ENCODE assay signal across 1 cellular context in the genomic region with DNA sequence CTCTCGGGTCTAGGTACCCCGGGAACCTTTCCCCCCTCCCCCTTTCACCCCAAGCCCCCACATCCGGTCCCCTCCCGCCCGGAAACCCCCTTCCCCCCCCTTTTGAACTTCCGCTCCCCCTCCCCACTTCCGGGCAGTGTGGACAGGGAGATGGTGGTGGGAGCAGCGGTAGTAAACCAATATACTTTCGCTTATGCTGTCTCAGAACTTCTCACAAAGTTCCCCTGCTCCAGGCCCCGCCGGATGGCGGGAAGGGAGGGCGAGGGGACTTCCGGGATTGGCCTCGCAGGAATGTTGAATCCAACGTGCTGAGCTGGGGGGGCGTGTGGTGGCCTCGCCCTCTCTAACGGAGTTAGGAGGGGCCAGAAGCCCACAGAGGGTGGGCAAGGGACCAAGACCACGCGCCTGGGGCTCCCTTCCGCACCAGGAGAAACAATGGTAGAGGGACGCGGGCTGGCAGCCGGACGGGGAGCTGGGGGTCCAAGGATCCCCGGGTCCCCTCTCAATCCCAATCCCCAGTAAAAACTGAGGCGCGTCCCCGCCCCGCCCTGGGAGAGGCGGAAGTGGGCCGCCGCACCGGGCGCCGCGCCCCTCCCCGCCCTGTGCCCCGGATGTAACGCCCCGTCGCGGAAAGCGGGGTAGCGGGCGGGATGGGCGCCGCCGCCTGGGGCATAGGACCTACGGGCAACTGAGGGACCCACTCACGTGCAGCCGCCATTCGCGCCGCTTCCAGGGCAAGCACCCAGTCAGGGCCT.
TF ChIP-seq lines count a peak whose summit lies in the region.

No MANE protein-coding gene starts in this region.

TF ChIP-seq in WTC11, 78 proteins besides CTCF, POLR2A, EP300 and RAD21 (continued from another document and continues in another):
- no peak for TF ChIP-seq PRDM15 (CRISPR knock-in tag; IDR thresholded peaks at IDR 0.05)
- TF ChIP-seq E2F4 (CRISPR knock-in tag; IDR thresholded peaks at IDR 0.05; ENCODE audit: borderline replicate concordance, low read depth): no peak
- no peak for TF ChIP-seq ELF4 (CRISPR knock-in tag; IDR thresholded peaks at IDR 0.05; ENCODE audit: low read depth)
- TF ChIP-seq, protein P1, sequence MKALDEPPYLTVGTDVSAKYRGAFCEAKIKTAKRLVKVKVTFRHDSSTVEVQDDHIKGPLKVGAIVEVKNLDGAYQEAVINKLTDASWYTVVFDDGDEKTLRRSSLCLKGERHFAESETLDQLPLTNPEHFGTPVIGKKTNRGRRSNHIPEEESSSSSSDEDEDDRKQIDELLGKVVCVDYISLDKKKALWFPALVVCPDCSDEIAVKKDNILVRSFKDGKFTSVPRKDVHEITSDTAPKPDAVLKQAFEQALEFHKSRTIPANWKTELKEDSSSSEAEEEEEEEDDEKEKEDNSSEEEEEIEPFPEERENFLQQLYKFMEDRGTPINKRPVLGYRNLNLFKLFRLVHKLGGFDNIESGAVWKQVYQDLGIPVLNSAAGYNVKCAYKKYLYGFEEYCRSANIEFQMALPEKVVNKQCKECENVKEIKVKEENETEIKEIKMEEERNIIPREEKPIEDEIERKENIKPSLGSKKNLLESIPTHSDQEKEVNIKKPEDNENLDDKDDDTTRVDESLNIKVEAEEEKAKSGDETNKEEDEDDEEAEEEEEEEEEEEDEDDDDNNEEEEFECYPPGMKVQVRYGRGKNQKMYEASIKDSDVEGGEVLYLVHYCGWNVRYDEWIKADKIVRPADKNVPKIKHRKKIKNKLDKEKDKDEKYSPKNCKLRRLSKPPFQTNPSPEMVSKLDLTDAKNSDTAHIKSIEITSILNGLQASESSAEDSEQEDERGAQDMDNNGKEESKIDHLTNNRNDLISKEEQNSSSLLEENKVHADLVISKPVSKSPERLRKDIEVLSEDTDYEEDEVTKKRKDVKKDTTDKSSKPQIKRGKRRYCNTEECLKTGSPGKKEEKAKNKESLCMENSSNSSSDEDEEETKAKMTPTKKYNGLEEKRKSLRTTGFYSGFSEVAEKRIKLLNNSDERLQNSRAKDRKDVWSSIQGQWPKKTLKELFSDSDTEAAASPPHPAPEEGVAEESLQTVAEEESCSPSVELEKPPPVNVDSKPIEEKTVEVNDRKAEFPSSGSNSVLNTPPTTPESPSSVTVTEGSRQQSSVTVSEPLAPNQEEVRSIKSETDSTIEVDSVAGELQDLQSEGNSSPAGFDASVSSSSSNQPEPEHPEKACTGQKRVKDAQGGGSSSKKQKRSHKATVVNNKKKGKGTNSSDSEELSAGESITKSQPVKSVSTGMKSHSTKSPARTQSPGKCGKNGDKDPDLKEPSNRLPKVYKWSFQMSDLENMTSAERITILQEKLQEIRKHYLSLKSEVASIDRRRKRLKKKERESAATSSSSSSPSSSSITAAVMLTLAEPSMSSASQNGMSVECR (CRISPR knock-in tag; IDR thresholded peaks at IDR 0.05; ENCODE audit: borderline replicate concordance): no peak; the same call in 1 of the 2 replicates
- no peak for TF ChIP-seq NR1H2 (CRISPR knock-in tag; IDR thresholded peaks at IDR 0.05)
- TF ChIP-seq ZNF219 (CRISPR knock-in tag; IDR thresholded peaks at IDR 0.05; ENCODE audit: borderline replicate concordance): no peak
- TF ChIP-seq MYBL2 (CRISPR knock-in tag; IDR thresholded peaks at IDR 0.05): peak; percentile 83
- TF ChIP-seq, protein P2, sequence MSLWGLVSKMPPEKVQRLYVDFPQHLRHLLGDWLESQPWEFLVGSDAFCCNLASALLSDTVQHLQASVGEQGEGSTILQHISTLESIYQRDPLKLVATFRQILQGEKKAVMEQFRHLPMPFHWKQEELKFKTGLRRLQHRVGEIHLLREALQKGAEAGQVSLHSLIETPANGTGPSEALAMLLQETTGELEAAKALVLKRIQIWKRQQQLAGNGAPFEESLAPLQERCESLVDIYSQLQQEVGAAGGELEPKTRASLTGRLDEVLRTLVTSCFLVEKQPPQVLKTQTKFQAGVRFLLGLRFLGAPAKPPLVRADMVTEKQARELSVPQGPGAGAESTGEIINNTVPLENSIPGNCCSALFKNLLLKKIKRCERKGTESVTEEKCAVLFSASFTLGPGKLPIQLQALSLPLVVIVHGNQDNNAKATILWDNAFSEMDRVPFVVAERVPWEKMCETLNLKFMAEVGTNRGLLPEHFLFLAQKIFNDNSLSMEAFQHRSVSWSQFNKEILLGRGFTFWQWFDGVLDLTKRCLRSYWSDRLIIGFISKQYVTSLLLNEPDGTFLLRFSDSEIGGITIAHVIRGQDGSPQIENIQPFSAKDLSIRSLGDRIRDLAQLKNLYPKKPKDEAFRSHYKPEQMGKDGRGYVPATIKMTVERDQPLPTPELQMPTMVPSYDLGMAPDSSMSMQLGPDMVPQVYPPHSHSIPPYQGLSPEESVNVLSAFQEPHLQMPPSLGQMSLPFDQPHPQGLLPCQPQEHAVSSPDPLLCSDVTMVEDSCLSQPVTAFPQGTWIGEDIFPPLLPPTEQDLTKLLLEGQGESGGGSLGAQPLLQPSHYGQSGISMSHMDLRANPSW (CRISPR knock-in tag; conservative IDR thresholded peaks at IDR 0.05; ENCODE audit: low read depth): no peak
- TF ChIP-seq GRHL2 (CRISPR knock-in tag; IDR thresholded peaks at IDR 0.05; ENCODE audit: insufficient replicate concordance, severe bottlenecking): no peak
- no peak for TF ChIP-seq ZNF423 (CRISPR knock-in tag; IDR thresholded peaks at IDR 0.05)
- no peak for TF ChIP-seq CREM (CRISPR knock-in tag; IDR thresholded peaks at IDR 0.05)
- 0 out of 2 replicates have a peak, but pooled peaks have one; percentile 36 for TF ChIP-seq ZNF416 (CRISPR knock-in tag; IDR thresholded peaks at IDR 0.05)
- 0 out of 2 replicates have a peak, but pooled peaks have one; percentile 23 for TF ChIP-seq NFATC4 (CRISPR knock-in tag; IDR thresholded peaks at IDR 0.05)
- TF ChIP-seq TCF7 (CRISPR knock-in tag; IDR thresholded peaks at IDR 0.05; ENCODE audit: low read depth): no peak
- no peak for TF ChIP-seq USF2 (CRISPR knock-in tag; IDR thresholded peaks at IDR 0.05)
- TF ChIP-seq, protein P3, sequence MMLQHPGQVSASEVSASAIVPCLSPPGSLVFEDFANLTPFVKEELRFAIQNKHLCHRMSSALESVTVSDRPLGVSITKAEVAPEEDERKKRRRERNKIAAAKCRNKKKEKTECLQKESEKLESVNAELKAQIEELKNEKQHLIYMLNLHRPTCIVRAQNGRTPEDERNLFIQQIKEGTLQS (CRISPR knock-in tag; conservative IDR thresholded peaks at IDR 0.05): no peak
- 0 out of 2 replicates have a peak, but pooled peaks have one; percentile 45 for TF ChIP-seq ETV6 (CRISPR knock-in tag; IDR thresholded peaks at IDR 0.05)
- TF ChIP-seq, protein P4, sequence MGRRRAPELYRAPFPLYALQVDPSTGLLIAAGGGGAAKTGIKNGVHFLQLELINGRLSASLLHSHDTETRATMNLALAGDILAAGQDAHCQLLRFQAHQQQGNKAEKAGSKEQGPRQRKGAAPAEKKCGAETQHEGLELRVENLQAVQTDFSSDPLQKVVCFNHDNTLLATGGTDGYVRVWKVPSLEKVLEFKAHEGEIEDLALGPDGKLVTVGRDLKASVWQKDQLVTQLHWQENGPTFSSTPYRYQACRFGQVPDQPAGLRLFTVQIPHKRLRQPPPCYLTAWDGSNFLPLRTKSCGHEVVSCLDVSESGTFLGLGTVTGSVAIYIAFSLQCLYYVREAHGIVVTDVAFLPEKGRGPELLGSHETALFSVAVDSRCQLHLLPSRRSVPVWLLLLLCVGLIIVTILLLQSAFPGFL (CRISPR knock-in tag; IDR thresholded peaks at IDR 0.05; ENCODE audit: borderline replicate concordance): no peak
- TF ChIP-seq CREB1 (CRISPR knock-in tag; IDR thresholded peaks at IDR 0.05): 0 out of 2 replicates have a peak, but pooled peaks have one; percentile 80
- TF ChIP-seq RELA (CRISPR knock-in tag; IDR thresholded peaks at IDR 0.05; ENCODE audit: borderline replicate concordance): no peak
- no peak for TF ChIP-seq RORB (CRISPR knock-in tag; IDR thresholded peaks at IDR 0.05)
- TF ChIP-seq TP53 (CRISPR knock-in tag; IDR thresholded peaks at IDR 0.05): peak; percentile 56; the same call in 1 of the 2 replicates
- no peak for TF ChIP-seq ZSCAN18 (CRISPR knock-in tag; IDR thresholded peaks at IDR 0.05)
- no peak for TF ChIP-seq ZBTB21 (CRISPR knock-in tag; IDR thresholded peaks at IDR 0.05; ENCODE audit: borderline replicate concordance)
- TF ChIP-seq ZNF138 (CRISPR knock-in tag; conservative IDR thresholded peaks at IDR 0.05): no peak
- no peak for TF ChIP-seq AFF4 (CRISPR knock-in tag; IDR thresholded peaks at IDR 0.05; ENCODE audit: borderline replicate concordance)
- TF ChIP-seq ZNF263 (CRISPR knock-in tag; IDR thresholded peaks at IDR 0.05; ENCODE audit: low read depth): no peak
- TF ChIP-seq JAZF1 (CRISPR knock-in tag; IDR thresholded peaks at IDR 0.05): no peak
- TF ChIP-seq, protein P5, sequence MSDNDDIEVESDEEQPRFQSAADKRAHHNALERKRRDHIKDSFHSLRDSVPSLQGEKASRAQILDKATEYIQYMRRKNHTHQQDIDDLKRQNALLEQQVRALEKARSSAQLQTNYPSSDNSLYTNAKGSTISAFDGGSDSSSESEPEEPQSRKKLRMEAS (CRISPR knock-in tag; IDR thresholded peaks at IDR 0.05): no peak; the same call in 1 of the 2 replicates
- peak; percentile 23; the same call in 1 of the 2 replicates for TF ChIP-seq FOXP1 (CRISPR knock-in tag; IDR thresholded peaks at IDR 0.05; ENCODE audit: borderline replicate concordance)
- no peak for TF ChIP-seq CDX4 (CRISPR knock-in tag; IDR thresholded peaks at IDR 0.05; ENCODE audit: borderline replicate concordance)
